ENCODE assay signal across 22 cellular contexts in genomic region chr12:94322346-94322745, GRCh38.
"Had no signal": no experiment of that assay in that cellular context is flagged by ENCODE, and none has a peak within 500 bp of the region (broad histone marks: within the 10 kb centered on the region; RNA-seq: fewer than 3 reads in every experiment).

No MANE protein-coding gene starts in this region.

- H3K4me3 ChIP-seq: coronary artery, esophagus squamous epithelium, gastrocnemius medialis, heart right ventricle, left lung, lower lobe of right lung, mucosa of descending colon had no signal

- ATAC-seq: effector memory CD8-positive, alpha-beta T cell; esophagus mucosa; gastrocnemius medialis; left cardiac atrium; left lung; left ventricle myocardium superior; lower lobe of right lung; mucosa of descending colon; naive thymus-derived CD8-positive, alpha-beta T cell had no signal

- DNase-seq: effector CD8-positive, alpha-beta T cell; effector memory CD8-positive, alpha-beta T cell; endodermal cell; erythroblast; esophagus squamous epithelium; foreskin fibroblast; foreskin melanocyte; gastrocnemius medialis; glutamatergic neuron; head of caudate nucleus; heart right ventricle; hippocampal formation; left cardiac atrium; left lung; left ventricle myocardium superior; lower lobe of right lung; mesenchymal stem cell; mucosa of descending colon; naive B cell; naive thymus-derived CD8-positive, alpha-beta T cell had no signal
